In the genomic region with DNA sequence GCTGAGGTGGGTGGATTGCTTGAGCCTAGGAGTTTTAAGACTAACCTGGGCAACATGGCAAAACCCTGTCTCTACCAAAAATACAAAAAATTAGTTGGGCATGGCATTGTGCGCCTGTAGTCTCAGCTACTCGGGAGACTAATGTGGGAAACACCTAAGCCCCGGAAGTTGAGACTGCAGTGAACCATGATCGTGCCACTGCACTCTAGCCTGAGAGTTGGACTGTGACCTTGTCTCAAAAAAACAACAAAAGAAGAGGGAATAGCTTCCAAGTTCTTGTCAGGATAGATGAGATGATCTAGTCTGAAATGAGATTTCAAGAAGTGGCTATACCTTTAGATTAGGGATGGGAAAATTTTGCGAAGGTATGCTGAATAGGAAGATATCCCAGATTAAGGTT, we compare ENCODE assay signal across 32 cellular contexts. TPM values are rescaled to one million over a fixed set of nuclear protein-coding genes. Genes with fewer than 3 reads are reported as not detected.
"Had no signal": no experiment of that assay in that cellular context is flagged by ENCODE, and none has a peak within 500 bp of the region (broad histone marks: within the 10 kb centered on the region; RNA-seq: fewer than 3 reads in every experiment).

No MANE protein-coding gene starts in this region.

- H3K27me3 ChIP-seq: body of pancreas, dorsolateral prefrontal cortex had no signal

- H3K4me3 Mint-ChIP-seq: activated CD4-positive, alpha-beta memory T cell treated with anti-CD3 and anti-CD28 coated beads for 36 hours; activated CD4-positive, alpha-beta T cell treated with anti-CD3 and anti-CD28 coated beads for 36 hours; activated CD4-positive, alpha-beta T cell treated with anti-CD3 and anti-CD28 coated beads, Interleukin-2, amount 10 ng/mL, durations not matched to agents 24 days and 14 days; activated CD8-positive, alpha-beta memory T cell treated with anti-CD3 and anti-CD28 coated beads, Interleukin-2, amount 10 ng/mL, durations not matched to agents 7 days and 5 days; activated CD8-positive, alpha-beta T cell treated with anti-CD3 and anti-CD28 coated beads, Interleukin-2, amount 10 ng/mL, durations not matched to agents 7 days and 5 days; activated naive CD8-positive, alpha-beta T cell; activated T-helper 17 cell treated with anti-CD3 and anti-CD28 coated beads, Interleukin-2, amount 50 U/mL, for 72 hours; dendritic cell treated with granulocyte-macrophage colony-stimulating factor and Interleukin-4, amounts not matched to agents 40 ng/mL and 50 ng/mL, for 4 days; endodermal cell had no signal

- H3K4me3 ChIP-seq: body of pancreas, coronary artery, dorsolateral prefrontal cortex had no signal

- H3K4me1 ChIP-seq: body of pancreas had no signal

- H3K27ac Mint-ChIP-seq: activated CD4-positive, alpha-beta T cell treated with anti-CD3 and anti-CD28 coated beads for 36 hours; activated CD4-positive, alpha-beta T cell treated with anti-CD3 and anti-CD28 coated beads, Interleukin-2, amount 10 ng/mL, durations not matched to agents 24 days and 14 days; activated CD8-positive, alpha-beta memory T cell treated with anti-CD3 and anti-CD28 coated beads, Interleukin-2, amount 10 ng/mL, durations not matched to agents 7 days and 5 days; activated CD8-positive, alpha-beta T cell treated with anti-CD3 and anti-CD28 coated beads, Interleukin-2, amount 10 ng/mL, durations not matched to agents 7 days and 5 days; activated naive CD8-positive, alpha-beta T cell; dendritic cell treated with granulocyte-macrophage colony-stimulating factor and Interleukin-4, amounts not matched to agents 40 ng/mL and 50 ng/mL, for 4 days; endodermal cell had no signal

- H3K27me3 Mint-ChIP-seq: activated CD4-positive, alpha-beta memory T cell treated with anti-CD3 and anti-CD28 coated beads for 36 hours; activated CD4-positive, alpha-beta T cell treated with anti-CD3 and anti-CD28 coated beads for 36 hours; activated CD4-positive, alpha-beta T cell treated with anti-CD3 and anti-CD28 coated beads, Interleukin-2, amount 10 ng/mL, durations not matched to agents 24 days and 14 days; activated CD8-positive, alpha-beta memory T cell treated with anti-CD3 and anti-CD28 coated beads, Interleukin-2, amount 10 ng/mL, durations not matched to agents 7 days and 5 days; activated naive CD8-positive, alpha-beta T cell; activated T-helper 17 cell treated with anti-CD3 and anti-CD28 coated beads, Interleukin-2, amount 50 U/mL, for 72 hours; dendritic cell treated with granulocyte-macrophage colony-stimulating factor and Interleukin-4, amounts not matched to agents 40 ng/mL and 50 ng/mL, for 4 days had no signal

- H3K9me3 Mint-ChIP-seq: activated CD4-positive, alpha-beta memory T cell treated with anti-CD3 and anti-CD28 coated beads for 36 hours; activated CD4-positive, alpha-beta T cell treated with anti-CD3 and anti-CD28 coated beads, Interleukin-2, amount 10 ng/mL, durations not matched to agents 24 days and 14 days; activated T-helper 17 cell treated with anti-CD3 and anti-CD28 coated beads, Interleukin-2, amount 50 U/mL, for 72 hours; dendritic cell treated with granulocyte-macrophage colony-stimulating factor and Interleukin-4, amounts not matched to agents 40 ng/mL and 50 ng/mL, for 4 days; endodermal cell had no signal

- H3K27ac ChIP-seq: body of pancreas, coronary artery, dorsolateral prefrontal cortex had no signal

- DNase-seq: activated CD4-positive, alpha-beta memory T cell treated with anti-CD3 and anti-CD28 coated beads for 36 hours; activated CD4-positive, alpha-beta T cell treated with anti-CD3 and anti-CD28 coated beads for 36 hours; activated CD4-positive, alpha-beta T cell treated with anti-CD3 and anti-CD28 coated beads, Interleukin-2, amount 10 ng/mL, durations not matched to agents 24 days and 14 days; activated CD4-positive, CD25-positive, alpha-beta regulatory T cell; activated CD4-positive, CD25-positive, alpha-beta regulatory T cell treated with anti-CD3 and anti-CD28 coated beads, Interleukin-2, amount 50 U/mL, for 72 hours; activated CD8-positive, alpha-beta memory T cell treated with anti-CD3 and anti-CD28 coated beads, Interleukin-2, amount 10 ng/mL, durations not matched to agents 7 days and 5 days; activated CD8-positive, alpha-beta memory T cell treated with anti-CD3 and anti-CD28 coated beads, Interleukin-2, amount 50 U/mL, for 4 hours; activated CD8-positive, alpha-beta T cell treated with anti-CD3 and anti-CD28 coated beads, Interleukin-2, amount 10 ng/mL, durations not matched to agents 7 days and 5 days; activated effector memory CD4-positive, alpha-beta T cell treated with Interleukin-2 at 50 U/mL for 16 hours; activated gamma-delta T cell treated with Interleukin-2 at 50 U/mL for 16 hours; activated naive CD4-positive, alpha-beta T cell treated with anti-CD3 and anti-CD28 coated beads, Interleukin-2, amount 50 U/mL, for 16 hours; activated naive CD4-positive, alpha-beta T cell treated with Interleukin-2 at 50 U/mL for 16 hours; activated T-cell treated with anti-CD3 and anti-CD28 coated beads, Interleukin-2, amount 50 U/mL, for 1 hour; amniotic stem cell; anterior cingulate cortex; body of pancreas; caudate nucleus; cerebellar nuclear complex; dorsolateral prefrontal cortex; effector memory CD4-positive, alpha-beta T cell; endodermal cell; foreskin fibroblast; head of caudate nucleus; T-helper 2 cell had no signal

- ATAC-seq: activated CD4-positive, alpha-beta T cell treated with anti-CD3 and anti-CD28 coated beads for 36 hours; activated CD8-positive, alpha-beta memory T cell treated with anti-CD3 and anti-CD28 coated beads, Interleukin-2, amount 10 ng/mL, durations not matched to agents 7 days and 5 days; activated CD8-positive, alpha-beta T cell treated with anti-CD3 and anti-CD28 coated beads, Interleukin-2, amount 10 ng/mL, durations not matched to agents 7 days and 5 days; activated T-helper 17 cell treated with anti-CD3 and anti-CD28 coated beads, Interleukin-2, amount 50 U/mL, for 72 hours; body of pancreas; esophagus mucosa had no signal

- H3K9me3 ChIP-seq: body of pancreas had no signal

RNA-seq across cellular contexts. Expression of a gene that starts 14.8 kb away (rescaled TPM):
- total RNA-seq: activated CD4-positive, alpha-beta memory T cell treated with anti-CD3 and anti-CD28 coated beads for 36 hours; activated CD4-positive, alpha-beta T cell treated with anti-CD3 and anti-CD28 coated beads, Interleukin-2, amount 10 ng/mL, durations not matched to agents 24 days and 14 days; body of pancreas; epithelial cell of proximal tubule; esophagus mucosa; frontal cortex had no signal
- polyA plus RNA-seq: adipose tissue had no signal
